In genomic region chr19:10106100-10106936, GRCh38 we compare ENCODE assay signal across 8 cellular contexts. TPM values are rescaled to one million over a fixed set of nuclear protein-coding genes. Genes with fewer than 3 reads are reported as not detected.
DNase-seq lines count a peak whose midpoint lies in the region; ATAC-seq, FAIRE-seq and TF ChIP-seq lines count a peak whose summit lies in the region.

Gene PPAN (plus strand): TSS chr19:10106362. CDS start chr19:10106395, 33 bp downstream.

- H3K4me1 Mint-ChIP-seq in activated naive CD4-positive, alpha-beta T cell treated with anti-CD3 and anti-CD28 coated beads for 36 hours (ENCODE audit: low read depth): peaks cover 69% of the 10 kb centered on the region

- intact Hi-C loops in activated naive CD4-positive, alpha-beta T cell treated with anti-CD3 and anti-CD28 coated beads for 36 hours (cut with micrococcal nuclease): loop anchor here (1.0 to 10.0 kb wide), 8 partner anchors 10 to 672 kb away; partner anchors contain the start of genes DNMT1, EIF3G, ICAM3 and PIN1

- peak within 1 kb of the TSS; percentile 100 for H3K27ac Mint-ChIP-seq in activated naive CD4-positive, alpha-beta T cell treated with anti-CD3 and anti-CD28 coated beads for 36 hours

- H3K4me3 Mint-ChIP-seq in activated naive CD4-positive, alpha-beta T cell treated with anti-CD3 and anti-CD28 coated beads for 36 hours: peak within 1 kb of the TSS; percentile 80

- H3K36me3 ChIP-seq in SK-N-MC (ENCODE audit: insufficient read depth, low read length) (peaks cover 46% of the 10 kb centered on the region), neutrophil (peaks cover 8% of the 10 kb centered on the region)

- TF ChIP-seq CTCF in neutrophil (IDR thresholded peaks at IDR 0.05) (peak; percentile 36), subcutaneous adipose tissue (IDR thresholded peaks at IDR 0.05; ENCODE audit: low read depth) (no peak)

- H3K4me3 ChIP-seq in SK-N-MC: peak within 1 kb of the TSS; percentile 95
- H3K4me3 ChIP-seq in neutrophil (ENCODE audit: low read depth in 1 of 2, low read length in 1 of 2): peak within 1 kb of the TSS; percentile 63 to 66

- H3K27me3 Mint-ChIP-seq in activated naive CD4-positive, alpha-beta T cell treated with anti-CD3 and anti-CD28 coated beads for 36 hours (ENCODE audit: low read depth): no peaks in the 10 kb centered on the region

- CTCF ChIA-PET in activated naive CD4-positive, alpha-beta T cell treated with anti-CD3 and anti-CD28 coated beads for 36 hours (lab: Charles Lee): interaction anchor here (0.5 to 4.4 kb wide), 3 partner anchors 10 to 281 kb away, joined by 3 to 20 read pairs (median 4); partner anchors contain the start of gene EIF3G

- DNase-seq in GF-D8 (lab: John Stamatoyannopoulos, UW): peak; percentile 92
- peak; percentile 94 for DNase-seq in NCI-H1048 (lab: John Stamatoyannopoulos, UW)
- peak; percentile 84 for DNase-seq in SK-N-MC (ENCODE audit: low read depth, low spot score)
- peak; percentile 99 for DNase-seq in activated naive CD4-positive, alpha-beta T cell treated with anti-CD3 and anti-CD28 coated beads for 36 hours
- DNase-seq in frontal cortex (ENCODE audit: low spot score in 2 of 2): peak; percentile 99 to 100

- no peaks in the 10 kb centered on the region for H3K27me3 ChIP-seq in neutrophil

- peaks cover 32 to 41% of the 10 kb centered on the region in 2 experiments for H3K4me1 ChIP-seq in neutrophil (ENCODE audit: control insufficient read depth in 1 of 2, insufficient read depth in 1 of 2, low read depth in 1 of 2, low read length in 1 of 2)

- no peaks in the 10 kb centered on the region for H3K9me3 ChIP-seq in SK-N-MC (ENCODE audit: low read depth, low read length)
- no peaks in the 10 kb centered on the region for H3K9me3 ChIP-seq in neutrophil

- no peaks in the 10 kb centered on the region for H3K9me3 Mint-ChIP-seq in activated naive CD4-positive, alpha-beta T cell treated with anti-CD3 and anti-CD28 coated beads for 36 hours

- H3K36me3 Mint-ChIP-seq in activated naive CD4-positive, alpha-beta T cell treated with anti-CD3 and anti-CD28 coated beads for 36 hours (ENCODE audit: low read depth): peaks cover 42% of the 10 kb centered on the region

- peak within 1 kb of the TSS; percentile 98 for H3K9ac ChIP-seq in SK-N-MC (ENCODE audit: insufficient read length)

- peak; percentile 56 for ATAC-seq in HG02571 (IDR thresholded peaks at IDR 0.05; ENCODE audit: unreplicated experiment)

- peak; percentile 54 for FAIRE-seq in frontal cortex (lab: Jason Lieb, UNC)

- peak within 1 kb of the TSS; percentile 77; the same call in 1 of the 2 replicates for H3K27ac ChIP-seq in SK-N-MC
- peak within 1 kb of the TSS; percentile 59 for H3K27ac ChIP-seq in neutrophil

RNA-seq across cellular contexts. Expression of gene PPAN, which starts in this region (rescaled TPM):
- total RNA-seq in activated naive CD4-positive, alpha-beta T cell treated with anti-CD3 and anti-CD28 coated beads for 36 hours: 10 to 100 TPM; 59.7 to 60.0 TPM
- total RNA-seq in frontal cortex (15.1 TPM), subcutaneous adipose tissue (10 to 100 TPM; 14.2 to 31.8 (median 15.0) TPM)

Comparison
In these comparisons a context has a peak if more than half of its experiments do, and no peak if none do; other contexts are left out.
1. Peak in every context shown above with its lines: DNase-seq, ATAC-seq, H3K4me3 ChIP-seq and H3K27ac ChIP-seq.